17 cellular contexts compared by ENCODE assay signal in the genomic region with DNA sequence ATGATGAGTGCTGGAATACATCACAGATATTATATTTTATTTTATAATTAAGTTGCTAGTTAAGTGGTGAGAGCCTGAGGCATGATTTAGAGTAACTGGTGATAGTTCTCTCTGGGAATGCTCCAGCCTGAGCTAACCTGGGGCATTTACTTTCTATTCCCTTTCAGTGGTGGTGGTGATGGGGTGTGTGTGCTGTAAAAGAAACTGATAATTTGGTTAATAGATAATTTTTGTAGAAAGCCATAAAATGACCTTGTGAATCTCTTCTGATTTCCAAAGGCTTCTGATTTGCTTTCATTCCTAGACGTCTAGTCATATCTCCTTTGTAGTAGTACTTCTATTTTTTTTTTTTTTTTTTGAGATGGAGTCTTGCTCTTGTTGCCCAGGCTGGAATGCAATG. TPM values are rescaled to one million over a fixed set of nuclear protein-coding genes. Genes with fewer than 3 reads are reported as not detected.
DNase-seq lines count a peak whose midpoint lies in the region; ATAC-seq and TF ChIP-seq lines count a peak whose summit lies in the region.
"Had no signal": no experiment of that assay in that cellular context is flagged by ENCODE, and none has a peak within 500 bp of the region (broad histone marks: within the 10 kb centered on the region; RNA-seq: fewer than 3 reads in every experiment).

No MANE protein-coding gene starts in this region.

- H2AFZ ChIP-seq in hepatocyte: no peak overlapping the region
- H2AFZ ChIP-seq: GM23248 had no signal

- in situ Hi-C loops in Caki2 (cut with HindIII; ENCODE audit: low pct_unique_long_range_greater_than_20kb, low sequenced_read_pairs): no loop called here

- 70% methylated on average over 1 of the region's 1 CpG for WGBS in hepatocyte (ENCODE audit: low lambda C conversion rate, missing lambda C conversion rate)

- no peak overlapping the region for H3K4me3 ChIP-seq in hepatocyte
- H3K4me3 ChIP-seq: GM23248 had no signal

- H3K27me3 ChIP-seq in hepatocyte: no peaks in the 10 kb centered on the region

- no peak for TF ChIP-seq CTCF in hepatocyte (IDR thresholded peaks at IDR 0.05; ENCODE audit: poor library complexity)

- H3K36me3 ChIP-seq in hepatocyte (replicated peaks; ENCODE audit: insufficient read depth, low read depth): no peaks in the 10 kb centered on the region

- H3K9me3 ChIP-seq in hepatocyte (ENCODE audit: low read depth): no peaks in the 10 kb centered on the region

- no peaks in the 10 kb centered on the region for H3K9me2 ChIP-seq in hepatocyte (replicated peaks; ENCODE audit: insufficient read depth)

- peak; percentile 54 for DNase-seq in Caki2 (ENCODE audit: low read depth)
- peak; percentile 13 for DNase-seq in hepatocyte (ENCODE audit: low spot score)
- peak; percentile 79 for DNase-seq in kidney tubule cell (ENCODE audit: low spot score)
- DNase-seq: 8988T; C1 segment of cervical spinal cord; CD4-positive, alpha-beta memory T cell; COR-L47; DMS153; DND-41; GM23248; H7; HCEC 1CT had no signal

- no peak overlapping the region for H3K27ac ChIP-seq in hepatocyte
- H3K27ac ChIP-seq: GM23248 had no signal

- no peaks in the 10 kb centered on the region for H3K4me1 ChIP-seq in hepatocyte (ENCODE audit: insufficient read depth)

- no peaks in the 10 kb centered on the region for H4K20me1 ChIP-seq in hepatocyte (ENCODE audit: insufficient read depth, poor library complexity, severe bottlenecking)

- no peaks in the 10 kb centered on the region for H3K79me2 ChIP-seq in hepatocyte

- ATAC-seq in HG03342 (IDR thresholded peaks at IDR 0.05; ENCODE audit: unreplicated experiment) (no peak), HG03175 (IDR thresholded peaks at IDR 0.05; ENCODE audit: unreplicated experiment) (no peak), HG03571 (IDR thresholded peaks at IDR 0.05; ENCODE audit: unreplicated experiment) (no peak)

- H3K4me2 ChIP-seq in hepatocyte: no peak overlapping the region

RNA-seq across cellular contexts. Expression of gene DPPA4, which starts 46.8 kb away (rescaled TPM):
- total RNA-seq in Caki2 (2014; rRNA removed; shearing (Covaris generic); ENCODE audit: low replicate concordance): not detected in 2 replicates
- 9.5 and 11.4 TPM in 2 replicates for total RNA-seq in hepatocyte
- 4.3 and 6.6 TPM in 2 replicates for polyA plus RNA-seq in hepatocyte
- total RNA-seq: A673; CD4-positive, alpha-beta memory T cell; GM23248 had no signal
- polyA plus RNA-seq: BJ; CD4-positive, alpha-beta memory T cell had no signal

Comparison
In these comparisons a context has a peak if more than half of its experiments do, and no peak if none do; other contexts are left out.
1. DNase-seq: peak in every context shown above with its lines; median percentile 79 in kidney tubule cell; 54 in Caki2; 13 in hepatocyte.
2. RNA of gene DPPA4, which starts 46.8 kb away (total RNA-seq): 9.5 to 11.4 TPM in hepatocyte; not detected in Caki2; every median in the first group is over 10 times any median in the second.